ENCODE assay signal across 14 cellular contexts in genomic region chr15:82995076-82995475, GRCh38. TPM values are rescaled to one million over a fixed set of nuclear protein-coding genes. Genes with fewer than 3 reads are reported as not detected.
DNase-seq lines count a peak whose midpoint lies in the region; ATAC-seq and TF ChIP-seq lines count a peak whose summit lies in the region.
"Had no signal": no experiment of that assay in that cellular context is flagged by ENCODE, and none has a peak within 500 bp of the region (broad histone marks: within the 10 kb centered on the region; RNA-seq: fewer than 3 reads in every experiment).

No MANE protein-coding gene starts in this region.

- H3K4me1 Mint-ChIP-seq in glutamatergic neuron (ENCODE audit: low read depth, unreplicated experiment), result peaks cover 14% of the 10 kb centered on the region

- peaks cover 4% of the 10 kb centered on the region for H3K9me3 Mint-ChIP-seq in glutamatergic neuron (ENCODE audit: unreplicated experiment)
- H3K9me3 Mint-ChIP-seq: CD14-positive monocyte; CD4-positive, alpha-beta T cell; CD8-positive, alpha-beta memory T cell; HFFc6 had no signal

- ATAC-seq in HG03342 (IDR thresholded peaks at IDR 0.05; ENCODE audit: unreplicated experiment), result no peak

- peaks cover 4% of the 10 kb centered on the region for H3K36me3 Mint-ChIP-seq in glutamatergic neuron (ENCODE audit: unreplicated experiment)

- no peak overlapping the region for H3K4me3 Mint-ChIP-seq in glutamatergic neuron (ENCODE audit: unreplicated experiment)
- H3K4me3 Mint-ChIP-seq: B cell; CD14-positive monocyte; CD4-positive, alpha-beta T cell; CD8-positive, alpha-beta memory T cell; HFFc6 had no signal

- peaks cover 5% of the 10 kb centered on the region for H3K27me3 Mint-ChIP-seq in glutamatergic neuron (ENCODE audit: unreplicated experiment)
- H3K27me3 Mint-ChIP-seq: B cell; CD4-positive, alpha-beta T cell had no signal

- peak overlapping the region; percentile 96 for H3K27ac Mint-ChIP-seq in glutamatergic neuron (ENCODE audit: unreplicated experiment)
- H3K27ac Mint-ChIP-seq: B cell; CD14-positive monocyte; CD4-positive, alpha-beta T cell; HFFc6 had no signal

- no peak for TF ChIP-seq CTCF in glutamatergic neuron (IDR thresholded peaks at IDR 0.05; ENCODE audit: partially characterized antibody, unreplicated experiment)

- peak; percentile 79 for DNase-seq in D341Med (ENCODE audit: low spot score)
- peak; percentile 90 for DNase-seq in NCI-H82 (lab: John Stamatoyannopoulos, UW)
- no peak for DNase-seq in glutamatergic neuron
- DNase-seq in NCI-H748 treated with DMSO at 0.1 percent for 48 hours (lab: John Stamatoyannopoulos, UW), result no peak
- no peak for DNase-seq in NK-92 treated with Interleukin-12 subunit alpha and Interleukin-12 subunit beta, amount 100 ng/mL, for 24 hours (lab: John Stamatoyannopoulos, UW)
- DNase-seq: CD4-positive, alpha-beta T cell; CD8-positive, alpha-beta memory T cell; DMS153; DND-41; GOT3; HFFc6 had no signal

RNA-seq across cellular contexts. Expression of gene RAMAC, which starts 9.1 kb away (rescaled TPM):
- total RNA-seq in glutamatergic neuron (ENCODE audit: unreplicated experiment), result 38.2 TPM

RNA-seq across cellular contexts. Expression of gene C15orf40, which starts 16.4 kb away (rescaled TPM):
- total RNA-seq in glutamatergic neuron (ENCODE audit: unreplicated experiment), result 29.6 TPM

RNA-seq across cellular contexts. Expression of gene HOMER2, which starts 42.6 kb away (rescaled TPM):
- total RNA-seq in glutamatergic neuron (ENCODE audit: unreplicated experiment), result 32.6 TPM

Comparison
In these comparisons a context has a peak if more than half of its experiments do, and no peak if none do; other contexts are left out.
1. DNase-seq: peak in D341Med (single experiment) and NCI-H82 (single experiment); none in glutamatergic neuron (single experiment), NCI-H748 treated with DMSO at 0.1 percent for 48 hours (single experiment) and NK-92 treated with Interleukin-12 subunit alpha and Interleukin-12 subunit beta, amount 100 ng/mL, for 24 hours (single experiment).